Comparison of ENCODE assay signal across 8 cellular contexts in the genomic region with DNA sequence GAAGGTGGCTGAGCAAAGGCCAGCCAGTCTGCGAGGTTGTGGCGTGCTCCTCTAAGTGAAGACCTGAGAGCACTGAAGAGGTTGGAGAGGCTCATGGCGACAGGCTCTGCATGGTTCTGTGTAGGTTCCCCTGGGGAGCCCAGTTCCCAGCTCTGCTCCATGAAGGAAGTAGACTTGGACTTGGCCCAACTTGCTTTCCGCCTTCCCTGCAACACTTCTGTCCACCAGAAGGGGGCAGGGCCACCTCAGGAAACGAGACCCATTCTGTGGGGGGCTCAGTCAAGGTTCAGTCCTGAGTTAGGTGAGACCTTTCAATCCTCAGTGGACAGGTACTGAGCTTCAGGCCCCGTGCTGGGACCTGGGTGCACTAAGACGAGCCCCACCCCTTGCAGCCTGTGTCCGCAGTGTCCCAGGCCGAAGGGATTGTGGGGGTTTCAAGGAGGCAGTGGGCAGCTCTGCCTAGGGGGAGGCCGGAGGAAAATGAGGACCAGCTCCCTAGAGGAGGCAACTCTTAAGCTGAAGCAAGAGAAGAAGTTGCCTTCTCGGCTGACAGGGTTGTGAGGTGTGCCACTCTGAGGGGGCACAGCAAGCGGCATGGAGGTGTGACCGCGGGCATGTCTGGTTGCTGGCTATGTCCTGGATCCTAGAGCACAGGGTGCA. TPM values are rescaled to one million over a fixed set of nuclear protein-coding genes. Genes with fewer than 3 reads are reported as not detected.
DNase-seq lines count a peak whose midpoint lies in the region; ATAC-seq, FAIRE-seq and TF ChIP-seq lines count a peak whose summit lies in the region.

No MANE protein-coding gene starts in this region.

- no peaks in the 10 kb centered on the region for H3K9me3 ChIP-seq in pancreas

- H3K9me3 Mint-ChIP-seq in activated T-cell treated with anti-CD3 and anti-CD28 coated beads, Interleukin-2, amount 50 U/mL, for 4 hours: no peaks in the 10 kb centered on the region

- H3K4me1 Mint-ChIP-seq in activated T-cell treated with anti-CD3 and anti-CD28 coated beads, Interleukin-2, amount 50 U/mL, for 4 hours (ENCODE audit: low read depth): no peaks in the 10 kb centered on the region

- TF ChIP-seq CTCF in pancreas (IDR thresholded peaks at IDR 0.05): peak; percentile 78 to 88 (median 85)

- H3K4me1 ChIP-seq in pancreas: no peaks in the 10 kb centered on the region

- peak; percentile 72 for DNase-seq in activated effector memory CD4-positive, alpha-beta T cell treated with anti-CD3 and anti-CD28 coated beads, Interleukin-2, amount 50 U/mL, for 16 hours
- DNase-seq in activated effector memory CD4-positive, alpha-beta T cell treated with Interleukin-2 at 50 U/mL for 16 hours: no peak
- DNase-seq in NCI-H1092 treated with DMSO at 0.1 percent for 48 hours (lab: John Stamatoyannopoulos, UW): peak; percentile 36
- DNase-seq in activated T-cell treated with anti-CD3 and anti-CD28 coated beads, Interleukin-2, amount 50 U/mL, for 4 hours: peak; percentile 19
- peak; percentile 45 for DNase-seq in germinal center (ENCODE audit: low spot score)
- DNase-seq in pancreas: peak in 5 of 6 donors; percentile 39 to 77 (median 72)

- WGBS in pancreas, 2 donors: 47 to 48% methylated on average over 14 of the region's 14 CpGs

- intact Hi-C loops in pancreas (cut with DNase I): no loop called here

- peaks cover 9% of the 10 kb centered on the region for H3K27me3 Mint-ChIP-seq in activated T-cell treated with anti-CD3 and anti-CD28 coated beads, Interleukin-2, amount 50 U/mL, for 4 hours (ENCODE audit: low read depth)

- H3K27ac ChIP-seq in pancreas: no peak overlapping the region

- H3K4me3 ChIP-seq in pancreas: no peak overlapping the region

- no peaks in the 10 kb centered on the region for H3K27me3 ChIP-seq in pancreas

- no peaks in the 10 kb centered on the region for H3K36me3 Mint-ChIP-seq in activated T-cell treated with anti-CD3 and anti-CD28 coated beads, Interleukin-2, amount 50 U/mL, for 4 hours (ENCODE audit: insufficient read depth)

- no peak for FAIRE-seq in pancreas (lab: Jason Lieb, UNC)

- H3K4me3 Mint-ChIP-seq in activated T-cell treated with anti-CD3 and anti-CD28 coated beads, Interleukin-2, amount 50 U/mL, for 4 hours: no peak overlapping the region

- H3K36me3 ChIP-seq in pancreas: no peaks in the 10 kb centered on the region

- no peak for ATAC-seq in activated T-cell treated with anti-CD3 and anti-CD28 coated beads, Interleukin-2, amount 50 U/mL, for 4 hours
- peak; percentile 61 to 90 (median 87) for ATAC-seq in pancreas
- no peak for ATAC-seq in GM21529 (IDR thresholded peaks at IDR 0.05; ENCODE audit: unreplicated experiment)
- no peak for ATAC-seq in HG02571 (IDR thresholded peaks at IDR 0.05; ENCODE audit: unreplicated experiment)

RNA-seq across cellular contexts. Expression of a gene that starts 15.0 kb away (rescaled TPM):
- total RNA-seq in activated T-cell treated with anti-CD3 and anti-CD28 coated beads, Interleukin-2, amount 50 U/mL, for 4 hours: 10 to 100 TPM; 27.9 to 30.9 (median 28.8) TPM
- total RNA-seq in pancreas: 10 to 100 TPM; 63.6 to 81.1 (median 76.7) TPM
- 10 to 100 TPM; 77.1 to 95.9 TPM for polyA plus RNA-seq in pancreas

Comparison
In these comparisons a context has a peak if more than half of its experiments do, and no peak if none do; other contexts are left out.
1. ATAC-seq: peak in pancreas (4 of 4); none in activated T-cell treated with anti-CD3 and anti-CD28 coated beads, Interleukin-2, amount 50 U/mL, for 4 hours (0 of 2), GM21529 (single experiment) and HG02571 (single experiment).